In genomic region chr2:146879882-146880281, GRCh38 we compare ENCODE assay signal across 16 cellular contexts.
DNase-seq lines count a peak whose midpoint lies in the region; ATAC-seq and TF ChIP-seq lines count a peak whose summit lies in the region.
"Had no signal": no experiment of that assay in that cellular context is flagged by ENCODE, and none has a peak within 500 bp of the region (broad histone marks: within the 10 kb centered on the region; RNA-seq: fewer than 3 reads in every experiment).

No MANE protein-coding gene starts in this region.

- TF ChIP-seq CTCF in GM06990 (IDR thresholded peaks at IDR 0.05; ENCODE audit: insufficient read depth, low read length, poor library complexity, severe bottlenecking) (no peak), WERI-Rb-1 (IDR thresholded peaks at IDR 0.05; ENCODE audit: low read depth, low read length) (no peak)

- no peaks in the 10 kb centered on the region for H3K36me3 Mint-ChIP-seq in activated naive CD4-positive, alpha-beta T cell treated with anti-CD3 and anti-CD28 coated beads, Interleukin-2, amount 50 U/mL, for 72 hours
- H3K36me3 Mint-ChIP-seq: CD14-positive monocyte had no signal

- DNase-seq in GM06990 (ENCODE audit: extremely low read depth, insufficient read length) = peak; percentile 3
- peak; percentile 55 for DNase-seq in amniotic epithelial cell (ENCODE audit: low read depth)
- peak; percentile 17 for DNase-seq in iris pigment epithelial cell (ENCODE audit: low read depth)
- DNase-seq in NCI-H526 (lab: John Stamatoyannopoulos, UW) = no peak
- no peak for DNase-seq in WERI-Rb-1
- no peak for DNase-seq in activated naive CD4-positive, alpha-beta T cell treated with anti-CD3 and anti-CD28 coated beads, Interleukin-2, amount 50 U/mL, for 72 hours (ENCODE audit: low spot score in 2 of 2)
- DNase-seq: Caco-2; CD8-positive, alpha-beta memory T cell; GDM1; GOT3; H9 had no signal

- peaks cover 10% of the 10 kb centered on the region in 2 donors for H3K9me3 Mint-ChIP-seq in activated naive CD4-positive, alpha-beta T cell treated with anti-CD3 and anti-CD28 coated beads, Interleukin-2, amount 50 U/mL, for 72 hours

- no peaks in the 10 kb centered on the region for H3K9me3 ChIP-seq in WERI-Rb-1 (ENCODE audit: severe bottlenecking)
- H3K9me3 ChIP-seq: A549, Caco-2 had no signal

- H3K4me3 ChIP-seq in GM06990 (replicated peaks; ENCODE audit: low read depth, low read length) (no peak overlapping the region), WERI-Rb-1 (ENCODE audit: low read depth, low read length) (no peak overlapping the region)
- H3K4me3 ChIP-seq: A549, K562 had no signal

- H3K27me3 ChIP-seq in GM06990 (replicated peaks; ENCODE audit: control insufficient read depth, insufficient read depth, low read length) = no peaks in the 10 kb centered on the region
- no peaks in the 10 kb centered on the region for H3K27me3 ChIP-seq in WERI-Rb-1 (ENCODE audit: insufficient read depth, low read depth, severe bottlenecking)

- H3K36me3 ChIP-seq in GM06990 (ENCODE audit: control insufficient read depth, insufficient read depth, low read length) (no peaks in the 10 kb centered on the region), WERI-Rb-1 (no peaks in the 10 kb centered on the region)

- H3K27ac ChIP-seq in WERI-Rb-1 = no peak overlapping the region
- H3K27ac ChIP-seq: A549, HL-60 had no signal

- H3K27ac Mint-ChIP-seq in activated naive CD4-positive, alpha-beta T cell treated with anti-CD3 and anti-CD28 coated beads, Interleukin-2, amount 50 U/mL, for 72 hours = no peak overlapping the region
- H3K27ac Mint-ChIP-seq: CD14-positive monocyte; CD8-positive, alpha-beta memory T cell; H9 had no signal

- no peak for ATAC-seq in HG03108 (IDR thresholded peaks at IDR 0.05; ENCODE audit: unreplicated experiment)
- no peak for ATAC-seq in activated naive CD4-positive, alpha-beta T cell treated with anti-CD3 and anti-CD28 coated beads, Interleukin-2, amount 50 U/mL, for 72 hours
- ATAC-seq: A549, K562 had no signal

Comparison
In these comparisons a context has a peak if more than half of its experiments do, and no peak if none do; other contexts are left out.
1. DNase-seq: peak in GM06990 (single experiment), amniotic epithelial cell (single experiment) and iris pigment epithelial cell (single experiment); none in NCI-H526 (0 of 2), WERI-Rb-1 (single experiment) and activated naive CD4-positive, alpha-beta T cell treated with anti-CD3 and anti-CD28 coated beads, Interleukin-2, amount 50 U/mL, for 72 hours (0 of 2).